Comparison of ENCODE assay signal across 7 cellular contexts in the genomic region with DNA sequence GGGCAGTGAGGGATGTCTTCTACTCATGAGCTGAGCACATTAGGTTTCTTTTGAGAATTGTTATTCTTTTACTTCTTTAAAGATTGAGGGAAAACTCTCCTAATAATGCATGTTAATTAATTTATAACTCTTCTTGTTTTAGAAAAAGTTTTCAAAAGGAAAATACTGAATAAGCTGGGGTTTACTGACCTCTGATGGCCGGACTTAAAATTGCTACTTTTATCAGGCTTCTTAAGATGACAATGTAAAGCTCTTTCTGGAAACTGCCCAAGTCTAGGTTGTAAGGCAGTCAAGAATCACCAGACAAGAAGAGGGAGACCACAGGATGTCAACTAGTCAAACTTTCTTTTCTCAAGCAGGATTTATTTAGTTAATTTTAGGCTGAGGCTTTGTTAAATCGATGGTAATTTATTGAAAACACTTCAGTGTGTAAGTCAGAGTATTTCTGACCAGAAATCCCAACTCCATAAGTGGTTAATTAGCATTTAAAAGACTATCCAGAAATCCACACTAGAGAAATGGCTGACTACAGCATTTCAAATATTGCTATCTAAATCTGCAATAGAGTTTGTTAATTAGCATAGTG.
DNase-seq lines count a peak whose midpoint lies in the region; ATAC-seq and TF ChIP-seq lines count a peak whose summit lies in the region.

No MANE protein-coding gene starts in this region.

- intact Hi-C loops in IMR-90 (cut with micrococcal nuclease): loop anchor here (1.0 to 10.0 kb wide), 4 partner anchors 256 to 630 kb away; no protein-coding TSS in a partner anchor
- intact Hi-C loops in CD8-positive, alpha-beta T cell (cut with DNase I, micrococcal nuclease): no loop called here

- DNase-seq in GM10266 (ENCODE audit: extremely low spot score) (no peak), IMR-90 (peak; percentile 75), RWPE2 (ENCODE audit: low spot score) (no peak), fibroblast of lung (ENCODE audit: low read depth in 2 of 2) (peak; percentile 67 to 76), skeletal muscle cell (ENCODE audit: low read depth) (peak; percentile 45)
- DNase-seq in activated CD4-positive, alpha-beta T cell treated with anti-CD3 and anti-CD28 coated beads for 48 hours: no peak
- DNase-seq in CD8-positive, alpha-beta T cell: no peak

- H3K4me3 ChIP-seq in IMR-90 (ENCODE audit: insufficient read depth, low read depth, low read length) (no peak overlapping the region), RWPE2 (ENCODE audit: severe bottlenecking) (no peak overlapping the region), fibroblast of lung (replicated peaks in 1 of 4; ENCODE audit: control extremely low read depth in 1 of 4, insufficient read depth in 1 of 4, low read depth in 3 of 4, low read length in 4 of 4) (no peak overlapping the region), skeletal muscle cell (ENCODE audit: low read depth, low read length) (no peak overlapping the region)
- H3K4me3 ChIP-seq in CD8-positive, alpha-beta T cell (ENCODE audit: low read depth, low read length): no peak overlapping the region

- POLR2A ChIA-PET in IMR-90 (lab: Charles Lee; ENCODE audit: unreplicated experiment): no interaction called here
- POLR2A ChIA-PET in CD8-positive, alpha-beta T cell (lab: Charles Lee): interaction anchor here (0.7 kb wide), 1 partner anchor 15 kb away, joined by 3 read pairs; no protein-coding TSS in a partner anchor

- no peak overlapping the region for H2BK20ac ChIP-seq in IMR-90 (ENCODE audit: low read depth, low read length)

- H3K4me1 ChIP-seq in IMR-90 (ENCODE audit: control insufficient read depth, insufficient read depth, low read length): no peaks in the 10 kb centered on the region
- no peaks in the 10 kb centered on the region for H3K4me1 ChIP-seq in RWPE2 (ENCODE audit: insufficient read depth, poor library complexity, severe bottlenecking)
- H3K4me1 ChIP-seq in fibroblast of lung (ENCODE audit: control insufficient read depth, extremely low read depth, insufficient read depth, low read length): no peaks in the 10 kb centered on the region
- no peaks in the 10 kb centered on the region for H3K4me1 ChIP-seq in CD8-positive, alpha-beta T cell (ENCODE audit: insufficient read depth, low read length)

- no peak overlapping the region for H3K4me2 ChIP-seq in IMR-90 (ENCODE audit: low read depth, low read length)
- no peak overlapping the region for H3K4me2 ChIP-seq in fibroblast of lung (ENCODE audit: extremely low read depth, insufficient read depth, low read length)

- H2BK120ac ChIP-seq in IMR-90 (ENCODE audit: low read depth, low read length): no peak overlapping the region

- no TSS peak for BruUV-seq in IMR-90 (replicated peaks; lab: Mats Ljungman, UMichigan)

- TF ChIP-seq CTCF in GM10266 (IDR thresholded peaks at IDR 0.05; ENCODE audit: control insufficient read depth, insufficient read depth, low read depth, missing control alignments) (peak; percentile 19), IMR-90 (conservative IDR thresholded peaks at IDR 0.05; ENCODE audit: low read depth, low read length) (peak; percentile 70), RWPE2 (IDR thresholded peaks at IDR 0.05; ENCODE audit: poor library complexity, severe bottlenecking) (peak; percentile 82), fibroblast of lung (conservative IDR thresholded peaks at IDR 0.05 in 1 of 2, IDR thresholded peaks at IDR 0.05 in 1 of 2; ENCODE audit: low read depth in 1 of 2, low read length in 2 of 2) (peak; percentile 60 to 62)
- no peak for TF ChIP-seq CTCF in CD8-positive, alpha-beta T cell (IDR thresholded peaks at IDR 0.05)

- no peaks in the 10 kb centered on the region for H3K9me3 ChIP-seq in IMR-90 (ENCODE audit: control insufficient read depth, insufficient read depth, low read length)
- no peaks in the 10 kb centered on the region for H3K9me3 ChIP-seq in RWPE2 (ENCODE audit: severe bottlenecking)
- H3K9me3 ChIP-seq in fibroblast of lung (ENCODE audit: control insufficient read depth, insufficient read depth, low read depth, low read length): no peaks in the 10 kb centered on the region
- no peaks in the 10 kb centered on the region for H3K9me3 ChIP-seq in CD8-positive, alpha-beta T cell (ENCODE audit: low read length)

- no peak overlapping the region for H3K27ac Mint-ChIP-seq in CD8-positive, alpha-beta T cell

- peaks cover 2% of the 10 kb centered on the region for H3K27me3 Mint-ChIP-seq in CD8-positive, alpha-beta T cell (ENCODE audit: low read depth)

- H3K36me3 ChIP-seq in IMR-90 (ENCODE audit: control insufficient read depth, insufficient read depth, low read length) (no peaks in the 10 kb centered on the region), RWPE2 (ENCODE audit: low read depth) (no peaks in the 10 kb centered on the region), fibroblast of lung (ENCODE audit: control insufficient read depth, insufficient read depth, low read length) (no peaks in the 10 kb centered on the region)
- H3K36me3 ChIP-seq in CD8-positive, alpha-beta T cell (ENCODE audit: insufficient read depth, low read length): no peaks in the 10 kb centered on the region

- dilution Hi-C loops in IMR-90 (cut with HindIII; ENCODE audit: low sequenced_read_pairs, unreplicated experiment): no loop called here

- H3K23ac ChIP-seq in IMR-90 (ENCODE audit: low read depth, low read length): no peak overlapping the region

- no peak overlapping the region for H3K18ac ChIP-seq in IMR-90 (ENCODE audit: low read depth, low read length)

- H2AK9ac ChIP-seq in IMR-90 (replicated peaks; ENCODE audit: low read depth, low read length, poor library complexity): no peak overlapping the region

- ATAC-seq in IMR-90 (ENCODE audit: low read depth) (peak; percentile 67), RWPE2 (ENCODE audit: low read depth) (no peak)
- no peak for ATAC-seq in CD8-positive, alpha-beta T cell

- H3K9me3 Mint-ChIP-seq in CD8-positive, alpha-beta T cell: no peaks in the 10 kb centered on the region

- H3K4me1 Mint-ChIP-seq in CD8-positive, alpha-beta T cell (ENCODE audit: low read depth): no peaks in the 10 kb centered on the region

- H3K36me3 Mint-ChIP-seq in CD8-positive, alpha-beta T cell: no peaks in the 10 kb centered on the region

- H3K9me1 ChIP-seq in IMR-90 (ENCODE audit: insufficient read depth, low read length): no peaks in the 10 kb centered on the region

- no peak overlapping the region for H3K9ac ChIP-seq in IMR-90 (ENCODE audit: low read depth, low read length)
- H3K9ac ChIP-seq in fibroblast of lung (ENCODE audit: insufficient read depth, low read length): no peak overlapping the region

- H3K79me1 ChIP-seq in IMR-90 (ENCODE audit: low read depth in 1 of 2, low read length in 2 of 2): no peaks in the 10 kb centered on the region

- TF ChIP-seq POLR2A in IMR-90 (IDR thresholded peaks at IDR 0.05; ENCODE audit: low read depth, low read length): no peak

- whole genome bisulfite sequencing in IMR-90 (ENCODE audit: extremely low coverage in 2 of 2, insufficient read length in 1 of 2), 2 experiments: no CpG with 5 or more reads among the region's 2 CpGs

- H3K14ac ChIP-seq in IMR-90 (replicated peaks; ENCODE audit: low read depth, low read length): no peak overlapping the region

- H2BK5ac ChIP-seq in IMR-90 (ENCODE audit: low read depth, low read length, poor library complexity, severe bottlenecking): no peak overlapping the region

- no peaks in the 10 kb centered on the region for H3K79me2 ChIP-seq in fibroblast of lung (ENCODE audit: control insufficient read depth, insufficient read depth, low read length)

- H4K8ac ChIP-seq in IMR-90 (ENCODE audit: low read depth in 2 of 2, low read length in 2 of 2): no peak overlapping the region

- H4K20me1 ChIP-seq in IMR-90 (ENCODE audit: insufficient read depth, low read length) (no peaks in the 10 kb centered on the region), fibroblast of lung (ENCODE audit: control insufficient read depth, extremely low read depth, insufficient read depth, low read length) (no peaks in the 10 kb centered on the region)

- in situ Hi-C loops in IMR-90 (cut with MboI; ENCODE audit: low sequenced_read_pairs): loop anchor here (10.0 to 25.0 kb wide), 2 partner anchors 482 to 634 kb away; no protein-coding TSS in a partner anchor

- no peak overlapping the region for H3K4me3 Mint-ChIP-seq in CD8-positive, alpha-beta T cell

- H3K27ac ChIP-seq in IMR-90 (ENCODE audit: insufficient read depth, low read length): no peak overlapping the region
- H3K27ac ChIP-seq in RWPE2 (ENCODE audit: poor library complexity, severe bottlenecking): no peak overlapping the region
- no peak overlapping the region for H3K27ac ChIP-seq in fibroblast of lung (ENCODE audit: insufficient read depth, low read length)
- no peak overlapping the region for H3K27ac ChIP-seq in CD8-positive, alpha-beta T cell (ENCODE audit: low read depth, low read length)

- H2AFZ ChIP-seq in IMR-90 (replicated peaks; ENCODE audit: low read length, poor library complexity) (no peak overlapping the region), fibroblast of lung (ENCODE audit: low read length) (no peak overlapping the region)

- H2BK15ac ChIP-seq in IMR-90 (ENCODE audit: low read depth, low read length): no peak overlapping the region

- no peak overlapping the region for H4K5ac ChIP-seq in IMR-90 (ENCODE audit: low read depth, low read length)

- CTCF ChIA-PET in IMR-90 (lab: Yijun Ruan, JAX): interaction anchor here (0.6 to 2.7 kb wide), 13 partner anchors 13 to 631 kb away, joined by 3 to 18 read pairs (median 4); a partner anchor contains a TSS
- CTCF ChIA-PET in CD8-positive, alpha-beta T cell (lab: Charles Lee): no interaction called here

- peak; percentile 81 for TF ChIP-seq RAD21 in IMR-90 (IDR thresholded peaks at IDR 0.05; ENCODE audit: low read length)

- H3K56ac ChIP-seq in IMR-90 (ENCODE audit: extremely low read depth, insufficient read depth, low read length): no peak overlapping the region

- no peak overlapping the region for H4K91ac ChIP-seq in IMR-90 (ENCODE audit: insufficient read depth, low read depth, low read length)

- H3K27me3 ChIP-seq in IMR-90 (ENCODE audit: control insufficient read depth, insufficient read depth, low read length): 0 out of 2 replicates have a peak, but pooled peaks cover 2% of the 10 kb centered on the region
- no peaks in the 10 kb centered on the region for H3K27me3 ChIP-seq in RWPE2 (ENCODE audit: insufficient read depth, poor library complexity, severe bottlenecking)
- no peaks in the 10 kb centered on the region for H3K27me3 ChIP-seq in fibroblast of lung (ENCODE audit: control insufficient read depth, insufficient read depth, low read length)
- no peaks in the 10 kb centered on the region for H3K27me3 ChIP-seq in CD8-positive, alpha-beta T cell (ENCODE audit: insufficient read depth, low read length)

- no peak overlapping the region for H2AK5ac ChIP-seq in IMR-90 (ENCODE audit: low read depth, low read length)

- H3K4ac ChIP-seq in IMR-90 (ENCODE audit: low read depth, low read length): no peak overlapping the region

TF ChIP-seq in IMR-90, 13 proteins besides CTCF, POLR2A, EP300 and RAD21:
- TF ChIP-seq MAFK (IDR thresholded peaks at IDR 0.05; ENCODE audit: low read depth, low read length): no peak
- TF ChIP-seq SMC3 (IDR thresholded peaks at IDR 0.05; ENCODE audit: low read depth, low read length): peak; percentile 60

Comparison
In these comparisons a context has a peak if more than half of its experiments do, and no peak if none do; other contexts are left out.
1. DNase-seq: peak in IMR-90 (single experiment), fibroblast of lung (2 of 2) and skeletal muscle cell (single experiment); none in GM10266 (single experiment), RWPE2 (single experiment), activated CD4-positive, alpha-beta T cell treated with anti-CD3 and anti-CD28 coated beads for 48 hours (single experiment) and CD8-positive, alpha-beta T cell (0 of 7).